ENCODE assay signal across 12 cellular contexts in the genomic region with DNA sequence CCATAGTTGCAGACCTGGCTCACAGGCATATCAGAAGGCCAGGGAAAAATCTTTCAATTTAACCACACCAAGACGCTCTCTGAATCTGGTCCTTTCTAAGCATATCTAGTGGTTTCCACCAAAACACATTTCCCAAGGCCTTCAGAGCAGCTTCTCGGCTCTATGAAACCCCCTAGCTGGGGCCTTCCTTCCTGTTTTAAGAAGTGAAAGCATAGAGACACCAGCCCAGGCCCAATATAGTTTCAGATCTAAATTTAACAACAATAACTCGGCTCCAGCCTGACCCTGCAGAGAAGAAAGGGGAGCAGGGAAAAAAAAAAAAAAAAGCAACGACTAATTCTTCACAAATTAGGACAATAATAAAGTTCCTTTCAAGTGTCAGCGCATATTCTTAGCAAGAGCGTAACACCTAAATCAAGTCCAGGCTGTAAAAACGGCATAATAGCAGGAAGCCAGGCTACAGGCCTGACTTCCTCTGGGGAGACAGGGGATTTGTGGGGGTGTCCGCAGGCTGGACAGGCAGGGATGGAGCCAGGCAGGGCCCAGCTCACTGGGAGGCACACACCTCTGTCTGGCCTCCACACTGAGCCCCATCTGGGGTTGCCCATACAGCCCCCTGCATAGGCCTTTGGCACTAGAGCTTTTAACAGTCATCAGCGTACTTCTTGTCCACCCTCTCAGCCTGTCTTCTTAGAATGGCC.
DNase-seq lines count a peak whose midpoint lies in the region; ATAC-seq and TF ChIP-seq lines count a peak whose summit lies in the region.
"Had no signal": no experiment of that assay in that cellular context is flagged by ENCODE, and none has a peak within 500 bp of the region (broad histone marks: within the 10 kb centered on the region; RNA-seq: fewer than 3 reads in every experiment).

No MANE protein-coding gene starts in this region.

- H3K9me3 Mint-ChIP-seq in T-helper 2 cell treated with Interferon-gamma antibody and Interleukin-4, amounts not matched to agents 5 μg/mL and 100 μg/mL, for 36 hours, result peaks cover 7% of the 10 kb centered on the region

- in situ Hi-C loops in GM13977 (cut with MboI; ENCODE audit: low pct_unique_long_range_greater_than_20kb, low sequenced_read_pairs, unreplicated experiment), result no loop called here

- H3K27me3 Mint-ChIP-seq in T-helper 2 cell treated with Interferon-gamma antibody and Interleukin-4, amounts not matched to agents 5 μg/mL and 100 μg/mL, for 36 hours (ENCODE audit: low read depth), result no peaks in the 10 kb centered on the region

- H2BK5ac ChIP-seq in mesendoderm (ENCODE audit: low read length), result no peak overlapping the region

- no peaks in the 10 kb centered on the region for H3K36me3 Mint-ChIP-seq in T-helper 2 cell treated with Interferon-gamma antibody and Interleukin-4, amounts not matched to agents 5 μg/mL and 100 μg/mL, for 36 hours (ENCODE audit: low read depth)

- ATAC-seq in GM21619 (IDR thresholded peaks at IDR 0.05; ENCODE audit: unreplicated experiment), result peak; percentile 79
- ATAC-seq: HCT116 had no signal

- H3K27me3 ChIP-seq in mesendoderm (ENCODE audit: insufficient read depth, low read length, poor library complexity), result no peaks in the 10 kb centered on the region

- H3K27ac Mint-ChIP-seq in T-helper 2 cell treated with Interferon-gamma antibody and Interleukin-4, amounts not matched to agents 5 μg/mL and 100 μg/mL, for 36 hours, result no peak overlapping the region

- no peak overlapping the region for H2BK120ac ChIP-seq in mesendoderm (ENCODE audit: low read depth, low read length)

- DNase-seq in GM13977 (ENCODE audit: low spot score), result peak; percentile 50
- peak; percentile 96 for DNase-seq in MV-4-11 (lab: John Stamatoyannopoulos, UW)
- DNase-seq in mesendoderm, result no peak
- DNase-seq in mucosa of gallbladder (ENCODE audit: low spot score), result no peak
- no peak for DNase-seq in T-helper 2 cell treated with Interferon-gamma antibody and Interleukin-4, amounts not matched to agents 5 μg/mL and 100 μg/mL, for 36 hours (ENCODE audit: low spot score)
- no peak for DNase-seq in SKM-1 (lab: John Stamatoyannopoulos, UW; ENCODE audit: unreplicated experiment)
- no peak for DNase-seq in ecto neural progenitor cell (ENCODE audit: low spot score)
- DNase-seq: COR-L47, foreskin fibroblast, NCI-H1694 had no signal

- no peak overlapping the region for H2AK5ac ChIP-seq in mesendoderm (ENCODE audit: low read length)

- H3K4me3 ChIP-seq in mesendoderm (ENCODE audit: low read length), result no peak overlapping the region

- WGBS in mesendoderm (ENCODE audit: extremely low coverage, insufficient coverage, low lambda C conversion rate), result no CpG with 5 or more reads among the region's 9 CpGs

- no peak overlapping the region for H3K4me3 Mint-ChIP-seq in T-helper 2 cell treated with Interferon-gamma antibody and Interleukin-4, amounts not matched to agents 5 μg/mL and 100 μg/mL, for 36 hours

- no peak overlapping the region for H3K4ac ChIP-seq in mesendoderm (ENCODE audit: low read depth, low read length)

- H3K23ac ChIP-seq in mesendoderm (ENCODE audit: low read length), result no peak overlapping the region

- peak overlapping the region; percentile 15 for H3K56ac ChIP-seq in mesendoderm (ENCODE audit: low read length)

- H3K18ac ChIP-seq in mesendoderm (ENCODE audit: low read length), result no peak overlapping the region

- TF ChIP-seq CTCF in GM13977 (IDR thresholded peaks at IDR 0.05; ENCODE audit: extremely low read depth, insufficient read depth, missing control alignments), result no peak

- no peak overlapping the region for H4K8ac ChIP-seq in mesendoderm (ENCODE audit: low read depth, low read length)

- no peak overlapping the region for H2BK15ac ChIP-seq in mesendoderm (replicated peaks; ENCODE audit: low read depth)

- H3K4me2 ChIP-seq in mesendoderm (ENCODE audit: low read length), result no peak overlapping the region

- H3K4me1 Mint-ChIP-seq in T-helper 2 cell treated with Interferon-gamma antibody and Interleukin-4, amounts not matched to agents 5 μg/mL and 100 μg/mL, for 36 hours (ENCODE audit: low read depth), result no peaks in the 10 kb centered on the region

- H3K79me2 ChIP-seq in mesendoderm (ENCODE audit: control insufficient read depth, insufficient read depth, low read length), result no peaks in the 10 kb centered on the region

- H3K9ac ChIP-seq in mesendoderm (ENCODE audit: low read length), result no peak overlapping the region

- no peak overlapping the region for H3K27ac ChIP-seq in mesendoderm (ENCODE audit: low read depth, low read length)

- peaks cover 18% of the 10 kb centered on the region for H3K4me1 ChIP-seq in mesendoderm (ENCODE audit: control insufficient read depth, low read depth, low read length)

- H4K5ac ChIP-seq in mesendoderm (ENCODE audit: low read length), result no peak overlapping the region

- H3K36me3 ChIP-seq in mesendoderm (ENCODE audit: control insufficient read depth, insufficient read depth, low read length), result no peaks in the 10 kb centered on the region

- H3K79me1 ChIP-seq in mesendoderm (ENCODE audit: low read length), result no peaks in the 10 kb centered on the region

Comparison
In these comparisons a context has a peak if more than half of its experiments do, and no peak if none do; other contexts are left out.
1. DNase-seq: peak in GM13977 (single experiment) and MV-4-11 (single experiment); none in mesendoderm (single experiment), mucosa of gallbladder (single experiment), T-helper 2 cell treated with Interferon-gamma antibody and Interleukin-4, amounts not matched to agents 5 μg/mL and 100 μg/mL, for 36 hours (single experiment), SKM-1 (single experiment) and ecto neural progenitor cell (single experiment).